Comparison of ENCODE assay signal across 8 cellular contexts in genomic region chr11:60363542-60364525, GRCh38. TPM values are rescaled to one million over a fixed set of nuclear protein-coding genes. Genes with fewer than 3 reads are reported as not detected.
DNase-seq lines count a peak whose midpoint lies in the region; ATAC-seq and TF ChIP-seq lines count a peak whose summit lies in the region.

No MANE protein-coding gene starts in this region.

- peak; percentile 51 to 73 for ATAC-seq in right cardiac atrium

- H3K27me3 ChIP-seq in adrenal gland (no peaks in the 10 kb centered on the region), right cardiac atrium (ENCODE audit: control insufficient read depth, insufficient read depth) (no peaks in the 10 kb centered on the region)

- H3K9me3 ChIP-seq in adrenal gland (replicated peaks in 1 of 3): peaks cover 0 to 3% (median 0%) of the 10 kb centered on the region in 3 donors
- peaks cover 6% of the 10 kb centered on the region for H3K9me3 ChIP-seq in right cardiac atrium (ENCODE audit: control insufficient read depth, low read length)

- H3K4me1 Mint-ChIP-seq in HFFc6 (ENCODE audit: low read depth): no peaks in the 10 kb centered on the region

- no peak overlapping the region for H3K27ac Mint-ChIP-seq in HFFc6

- H3K27ac ChIP-seq in adrenal gland (peak overlapping the region in 2 of 5 donors; percentile 33 to 62), right cardiac atrium (ENCODE audit: low read length) (no peak overlapping the region)

- no peaks in the 10 kb centered on the region for H3K4me1 ChIP-seq in adrenal gland (replicated peaks in 1 of 2)
- no peaks in the 10 kb centered on the region for H3K4me1 ChIP-seq in right cardiac atrium (ENCODE audit: control insufficient read depth, insufficient read depth, low read length)

- no peaks in the 10 kb centered on the region for H3K36me3 Mint-ChIP-seq in HFFc6 (ENCODE audit: low read depth)

- peaks cover 5% of the 10 kb centered on the region; the same call in 1 of the 2 replicates for H3K9me3 Mint-ChIP-seq in HFFc6

- H3K4me3 Mint-ChIP-seq in HFFc6: no peak overlapping the region

- H3K27me3 Mint-ChIP-seq in HFFc6 (ENCODE audit: insufficient read depth): peaks cover 2% of the 10 kb centered on the region; the same call in 1 of the 2 replicates

- intact Hi-C loops in adrenal gland (cut with DNase I): loop anchor here (5.0 kb wide), 1 partner anchor 253 kb away; no protein-coding TSS in a partner anchor
- intact Hi-C loops in right cardiac atrium (cut with DNase I): loop anchor here in 1 of 4 donors (10.0 kb wide), 1 partner anchor 251 kb away; no protein-coding TSS in a partner anchor

- no peak overlapping the region for H3K4me3 ChIP-seq in adrenal gland
- no peak overlapping the region for H3K4me3 ChIP-seq in right cardiac atrium (ENCODE audit: low read length)
- no peak overlapping the region for H3K4me3 ChIP-seq in retinal pigment epithelial cell (ENCODE audit: low read length)

- TF ChIP-seq CTCF in HFFc6 (IDR thresholded peaks at IDR 0.05) (peak; percentile 87), adrenal gland (IDR thresholded peaks at IDR 0.05) (peak; percentile 57 to 71 (median 65)), retinal pigment epithelial cell (conservative IDR thresholded peaks at IDR 0.05; ENCODE audit: low read depth, low read length) (peak; percentile 74)

- WGBS in adrenal gland, 4 donors: 40 to 53% (median 46%) methylated on average over 7 of the region's 7 CpGs
- 47% methylated on average over 7 of the region's 7 CpGs for WGBS in right cardiac atrium

- no peaks in the 10 kb centered on the region for H3K36me3 ChIP-seq in adrenal gland (replicated peaks in 1 of 2)

- no peak for TF ChIP-seq POLR2A in adrenal gland (IDR thresholded peaks at IDR 0.05)

- DNase-seq in GM04504 (ENCODE audit: low read depth) (peak; percentile 9), HFFc6 (peak; percentile 55), NCI-H1092 (lab: John Stamatoyannopoulos, UW) (peak; percentile 74), T follicular helper cell (ENCODE audit: low read depth) (peak; percentile 30), adrenal gland (peak; percentile 52 to 84 (median 67)), right cardiac atrium (no peak), retinal pigment epithelial cell (ENCODE audit: low read depth) (no peak), cortex of kidney (lab: John Stamatoyannopoulos, UW) (no peak)

RNA-seq across cellular contexts. Expression of gene MS4A7, which starts 14.5 kb away (rescaled TPM):
- total RNA-seq in HFFc6 (2021; fragmentation: NEBNext Ultra II Directional; extraction: Animal tissue kit (Norgen Biotek cat#: 25700)): not detected
- total RNA-seq in adrenal gland (100 to 1,000 TPM in 1 of 8 donors, 10 to 100 TPM in 7; 53.4 to 131 (median 74.7) TPM), right cardiac atrium (10 to 100 TPM; 34.1 to 48.2 (median 36.0) TPM)
- polyA plus RNA-seq in adrenal gland (10 to 100 TPM; 17.5 to 38.1 (median 18.9) TPM), right cardiac atrium (6.6 TPM)

RNA-seq across cellular contexts. Expression of gene MS4A14, which starts 32.4 kb away (rescaled TPM):
- total RNA-seq in HFFc6 (2021; fragmentation: NEBNext Ultra II Directional; extraction: Animal tissue kit (Norgen Biotek cat#: 25700)): not detected
- total RNA-seq in adrenal gland (1 to 10 TPM in 7 of 8 donors, under 1 TPM in 1; 0.61 to 4.4 (median 2.1) TPM), right cardiac atrium (1 to 10 TPM in 2 of 4 donors, under 1 TPM in 2; 0.34 to 1.7 (median 1.1) TPM)
- polyA plus RNA-seq in adrenal gland (1 to 10 TPM; 1.5 to 6.0 (median 4.9) TPM), right cardiac atrium (0.57 TPM)

RNA-seq across cellular contexts. Expression of gene MS4A6E, which starts 36.8 kb away (rescaled TPM):
- not detected for total RNA-seq in HFFc6 (2021; fragmentation: NEBNext Ultra II Directional; extraction: Animal tissue kit (Norgen Biotek cat#: 25700))
- total RNA-seq in adrenal gland (not detected), right cardiac atrium (not detected)
- polyA plus RNA-seq in adrenal gland (10 to 100 TPM in 1 of 3 donors, not detected in 2; 11.2 TPM), right cardiac atrium (not detected)

Comparison
In these comparisons a context has a peak if more than half of its experiments do, and no peak if none do; other contexts are left out.
1. DNase-seq: peak in GM04504 (single experiment), HFFc6 (single experiment), NCI-H1092 (single experiment), T follicular helper cell (single experiment) and adrenal gland (7 of 7); none in right cardiac atrium (0 of 3), retinal pigment epithelial cell (single experiment) and cortex of kidney (single experiment).
2. RNA of gene MS4A7, which starts 14.5 kb away (total RNA-seq): 53.4 to 131 TPM in adrenal gland and 34.1 to 48.2 TPM in right cardiac atrium; not detected in HFFc6; every median in the first group is over 10 times any median in the second.
3. Peak in every context shown above with its lines, with median percentiles within 50 percentile points of each other: CTCF ChIP-seq.